8 cellular contexts compared by ENCODE assay signal in genomic region chr11:58524232-58525036, GRCh38. TPM values are rescaled to one million over a fixed set of nuclear protein-coding genes. Genes with fewer than 3 reads are reported as not detected.
DNase-seq lines count a peak whose midpoint lies in the region; ATAC-seq and TF ChIP-seq lines count a peak whose summit lies in the region.

No MANE protein-coding gene starts in this region.

- H3K4me3 Mint-ChIP-seq in nephron (peak overlapping the region; percentile 60 to 61 (median 60)), type B pancreatic cell (peak overlapping the region; percentile 74)

- peak overlapping the region; percentile 34 to 46 (median 42) for H3K27ac Mint-ChIP-seq in nephron
- H3K27ac Mint-ChIP-seq in type B pancreatic cell, result no peak overlapping the region

- H3K4me3 ChIP-seq in fibroblast of mammary gland (ENCODE audit: control insufficient read depth, low read depth, low read length), result no peak overlapping the region

- DNase-seq in DMS153 treated with DMSO at 0.1 percent for 48 hours (lab: John Stamatoyannopoulos, UW; ENCODE audit: unreplicated experiment) (peak; percentile 77), NCI-H774 (lab: John Stamatoyannopoulos, UW) (peak; percentile 5), activated T-cell treated with anti-CD3 and anti-CD28 coated beads for 1 hour (ENCODE audit: low read depth) (peak; percentile 23), fibroblast of mammary gland (ENCODE audit: low read depth) (peak; percentile 86), type B pancreatic cell (ENCODE audit: extremely low spot score, unreplicated experiment) (no peak)

- H3K4me1 Mint-ChIP-seq in nephron, result peaks cover 11% of the 10 kb centered on the region
- H3K4me1 Mint-ChIP-seq in type B pancreatic cell (ENCODE audit: unreplicated experiment), result no peaks in the 10 kb centered on the region

- H3K27me3 Mint-ChIP-seq in nephron (ENCODE audit: low read depth) (peaks cover 3% of the 10 kb centered on the region), type B pancreatic cell (peaks cover 20% of the 10 kb centered on the region)

- peaks cover 5% of the 10 kb centered on the region for H3K36me3 Mint-ChIP-seq in nephron (ENCODE audit: low read depth)
- no peaks in the 10 kb centered on the region for H3K36me3 Mint-ChIP-seq in type B pancreatic cell

- H3K9me3 Mint-ChIP-seq in nephron, result no peaks in the 10 kb centered on the region
- H3K9me3 Mint-ChIP-seq in type B pancreatic cell, result no peaks in the 10 kb centered on the region

- ATAC-seq in GM19467 (IDR thresholded peaks at IDR 0.05; ENCODE audit: unreplicated experiment) (peak; percentile 32), HG03565 (IDR thresholded peaks at IDR 0.05; ENCODE audit: unreplicated experiment) (peak; percentile 10)

- TF ChIP-seq CTCF in fibroblast of mammary gland (conservative IDR thresholded peaks at IDR 0.05; ENCODE audit: control insufficient read depth, insufficient read depth, low read depth, low read length) (peak; percentile 96), nephron (IDR thresholded peaks at IDR 0.05; ENCODE audit: unreplicated experiment in 3 of 3) (peak; percentile 61 to 72 (median 65)), type B pancreatic cell (conservative IDR thresholded peaks at IDR 0.05) (peak; percentile 81)

RNA-seq across cellular contexts. Expression of gene OR5B21, which starts 16.5 kb away (rescaled TPM):
- not detected in 2 replicates for total RNA-seq in type B pancreatic cell (ENCODE audit: low replicate concordance)

RNA-seq across cellular contexts. Expression of gene LPXN, which starts 51.2 kb away (rescaled TPM):
- total RNA-seq in type B pancreatic cell (ENCODE audit: low replicate concordance), result 4.5 and 4.7 TPM in 2 replicates

RNA-seq across cellular contexts. Expression of gene ZFP91, which starts 54.4 kb away (rescaled TPM):
- 39.6 and 43.6 TPM in 2 replicates for total RNA-seq in type B pancreatic cell (ENCODE audit: low replicate concordance)
